In genomic region chr1:223343692-223344091, GRCh38 we compare ENCODE assay signal across 1 cellular context.
TF ChIP-seq lines count a peak whose summit lies in the region.

No MANE protein-coding gene starts in this region.

TF ChIP-seq in K562, 482 proteins besides CTCF, POLR2A, EP300 and RAD21:
- TF ChIP-seq GTF2A2 (tag; IDR thresholded peaks at IDR 0.05) (no peak), TBP (optimal IDR thresholded peaks at IDR 0.05; ENCODE audit: low read depth, low read length) (no peak)
- TF ChIP-seq, protein P1, sequence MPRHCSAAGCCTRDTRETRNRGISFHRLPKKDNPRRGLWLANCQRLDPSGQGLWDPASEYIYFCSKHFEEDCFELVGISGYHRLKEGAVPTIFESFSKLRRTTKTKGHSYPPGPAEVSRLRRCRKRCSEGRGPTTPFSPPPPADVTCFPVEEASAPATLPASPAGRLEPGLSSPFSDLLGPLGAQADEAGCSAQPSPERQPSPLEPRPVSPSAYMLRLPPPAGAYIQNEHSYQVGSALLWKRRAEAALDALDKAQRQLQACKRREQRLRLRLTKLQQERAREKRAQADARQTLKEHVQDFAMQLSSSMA (CRISPR knock-in tag; IDR thresholded peaks at IDR 0.05) = no peak
